Comparison of ENCODE assay signal across 19 cellular contexts in genomic region chr17:81129289-81129688, GRCh38. TPM values are rescaled to one million over a fixed set of nuclear protein-coding genes. Genes with fewer than 3 reads are reported as not detected.
DNase-seq lines count a peak whose midpoint lies in the region; ATAC-seq and TF ChIP-seq lines count a peak whose summit lies in the region.
"Had no signal": no experiment of that assay in that cellular context is flagged by ENCODE, and none has a peak within 500 bp of the region (broad histone marks: within the 10 kb centered on the region; RNA-seq: fewer than 3 reads in every experiment).

No MANE protein-coding gene starts in this region.

- H3K4me1 ChIP-seq in OCI-LY3 (ENCODE audit: low read length) (no peaks in the 10 kb centered on the region), neural progenitor cell (peaks cover 19% of the 10 kb centered on the region)

- ATAC-seq in GM19351 (IDR thresholded peaks at IDR 0.05; ENCODE audit: unreplicated experiment) (no peak), HG02571 (IDR thresholded peaks at IDR 0.05; ENCODE audit: unreplicated experiment) (no peak)
- ATAC-seq: stimulated activated naive B cell treated with anti-CD40 and anti-IgM and Interleukin-4, amounts not matched to agents 10 μg/mL and 1 μg/mL and 100 μg/mL, for 72 hours had no signal

- no peaks in the 10 kb centered on the region for H3F3A ChIP-seq in neural progenitor cell (ENCODE audit: low read depth)

- H3K4me3 Mint-ChIP-seq in CD14-positive monocyte (no peak overlapping the region), neural progenitor cell (no peak overlapping the region)
- H3K4me3 Mint-ChIP-seq: stimulated activated naive B cell treated with anti-CD40 and anti-IgM and Interleukin-4, amounts not matched to agents 10 μg/mL and 1 μg/mL and 100 μg/mL, for 72 hours had no signal

- peaks cover 0 to 7% (median 0%) of the 10 kb centered on the region in 3 donors for H3K27me3 Mint-ChIP-seq in CD14-positive monocyte (ENCODE audit: low read depth in 3 of 3)
- no peaks in the 10 kb centered on the region for H3K27me3 Mint-ChIP-seq in neural progenitor cell (ENCODE audit: insufficient read depth, low read depth)
- H3K27me3 Mint-ChIP-seq: stimulated activated naive B cell treated with anti-CD40 and anti-IgM and Interleukin-4, amounts not matched to agents 10 μg/mL and 1 μg/mL and 100 μg/mL, for 72 hours had no signal

- H3K4me1 Mint-ChIP-seq in CD14-positive monocyte (no peaks in the 10 kb centered on the region), neural progenitor cell (peaks cover 5% of the 10 kb centered on the region)
- H3K4me1 Mint-ChIP-seq: stimulated activated naive B cell treated with anti-CD40 and anti-IgM and Interleukin-4, amounts not matched to agents 10 μg/mL and 1 μg/mL and 100 μg/mL, for 72 hours had no signal

- H3K79me2 ChIP-seq in OCI-LY3 (ENCODE audit: low read length) (no peaks in the 10 kb centered on the region), neural progenitor cell (ENCODE audit: low read depth) (no peaks in the 10 kb centered on the region)

- DNase-seq in CD14-positive monocyte (ENCODE audit: low spot score) (no peak), neural progenitor cell (ENCODE audit: low spot score) (peak; percentile 50), NCI-H748 treated with DMSO at 0.1 percent for 48 hours (lab: John Stamatoyannopoulos, UW) (no peak)
- no peak for DNase-seq in stimulated activated naive CD4-positive, alpha-beta T cell (lab: John Stamatoyannopoulos, UW)
- DNase-seq: activated effector memory CD4-positive, alpha-beta T cell treated with Interleukin-2 at 50 U/mL for 16 hours; left cardiac atrium; NCI-H2081 treated with DMSO at 0.1 percent for 48 hours; NCI-H526; stimulated activated naive B cell treated with anti-CD40 and anti-IgM and Interleukin-4, amounts not matched to agents 10 μg/mL and 1 μg/mL and 100 μg/mL, for 72 hours; T-helper 1 cell had no signal

- no peak overlapping the region for H3K27ac ChIP-seq in OCI-LY3 (ENCODE audit: low read length)
- peak overlapping the region; percentile 100 for H3K27ac ChIP-seq in cingulate gyrus (ENCODE audit: low read depth, low read length)
- H3K27ac ChIP-seq in neural progenitor cell, result no peak overlapping the region

- H3K27ac Mint-ChIP-seq in CD14-positive monocyte (peak overlapping the region in 2 of 7 donors; percentile 3 to 77), neural progenitor cell (peak overlapping the region; percentile 30)
- H3K27ac Mint-ChIP-seq: stimulated activated naive B cell treated with anti-CD40 and anti-IgM and Interleukin-4, amounts not matched to agents 10 μg/mL and 1 μg/mL and 100 μg/mL, for 72 hours had no signal

- H3K9me3 Mint-ChIP-seq in CD14-positive monocyte, result no peaks in the 10 kb centered on the region
- no peaks in the 10 kb centered on the region for H3K9me3 Mint-ChIP-seq in neural progenitor cell
- H3K9me3 Mint-ChIP-seq: stimulated activated naive B cell treated with anti-CD40 and anti-IgM and Interleukin-4, amounts not matched to agents 10 μg/mL and 1 μg/mL and 100 μg/mL, for 72 hours had no signal

- no peaks in the 10 kb centered on the region for H3K27me3 ChIP-seq in OCI-LY3 (ENCODE audit: low read depth, low read length)
- no peaks in the 10 kb centered on the region for H3K27me3 ChIP-seq in neural progenitor cell

- H3K4me2 ChIP-seq in OCI-LY3 (ENCODE audit: low read length) (no peak overlapping the region), neural progenitor cell (no peak overlapping the region)

- H3K9ac ChIP-seq in OCI-LY3 (ENCODE audit: low read length), result no peak overlapping the region
- H3K9ac ChIP-seq in neural progenitor cell, result no peak overlapping the region

- intact Hi-C loops in CD14-positive monocyte (cut with micrococcal nuclease), result no loop called here

- H3K4me3 ChIP-seq in OCI-LY3 (ENCODE audit: low read length) (no peak overlapping the region), neural progenitor cell (no peak overlapping the region)

- H4K20me1 ChIP-seq in OCI-LY3 (ENCODE audit: insufficient read depth, low read length) (no peaks in the 10 kb centered on the region), neural progenitor cell (ENCODE audit: low read depth) (no peaks in the 10 kb centered on the region)

- H3K36me3 ChIP-seq in OCI-LY3 (replicated peaks; ENCODE audit: low read depth, low read length) (no peaks in the 10 kb centered on the region), neural progenitor cell (no peaks in the 10 kb centered on the region)

- H3K36me3 Mint-ChIP-seq in CD14-positive monocyte, result peaks cover 4 to 10% of the 10 kb centered on the region in 2 donors
- no peaks in the 10 kb centered on the region for H3K36me3 Mint-ChIP-seq in neural progenitor cell
- H3K36me3 Mint-ChIP-seq: stimulated activated naive B cell treated with anti-CD40 and anti-IgM and Interleukin-4, amounts not matched to agents 10 μg/mL and 1 μg/mL and 100 μg/mL, for 72 hours had no signal

- no peak overlapping the region for H2AFZ ChIP-seq in OCI-LY3 (ENCODE audit: low read depth, low read length)
- H2AFZ ChIP-seq in neural progenitor cell (replicated peaks), result no peak overlapping the region

- H3K9me3 ChIP-seq in OCI-LY3 (ENCODE audit: insufficient read depth, low read length), result no peaks in the 10 kb centered on the region
- H3K9me3 ChIP-seq in neural progenitor cell (ENCODE audit: low read depth), result no peaks in the 10 kb centered on the region

- peak; percentile 6 for TF ChIP-seq CTCF in CD14-positive monocyte (IDR thresholded peaks at IDR 0.05)
- peak; percentile 22; the same call in 1 of the 2 replicates for TF ChIP-seq CTCF in OCI-LY3 (IDR thresholded peaks at IDR 0.05; ENCODE audit: low read depth, low read length)
- TF ChIP-seq CTCF in neural progenitor cell (IDR thresholded peaks at IDR 0.05), result peak; percentile 45

RNA-seq across cellular contexts. Expression of gene PVALEF, which starts 36.0 kb away (rescaled TPM):
- polyA plus RNA-seq in CD14-positive monocyte, result not detected
- not detected in 2 replicates for total RNA-seq in neural progenitor cell (ENCODE audit: low replicate concordance)
- total RNA-seq: activated CD8-positive, alpha-beta memory T cell treated with anti-CD3 and anti-CD28 coated beads for 36 hours; astrocyte; Daoy; dermis microvascular lymphatic vessel endothelial cell; left cardiac atrium; posterior vena cava had no signal

RNA-seq across cellular contexts. Expression of gene AATK, which starts 36.7 kb away (rescaled TPM):
- polyA plus RNA-seq in CD14-positive monocyte, result 1 to 10 TPM in 1 of 2 donors, under 1 TPM in 1; 0.93 to 2.0 TPM
- 0.32 and 4.4 TPM in 2 replicates for total RNA-seq in neural progenitor cell (ENCODE audit: low replicate concordance)
